In genomic region chr6:44172759-44173500, GRCh38 we compare ENCODE assay signal across 8 cellular contexts. TPM values are rescaled to one million over a fixed set of nuclear protein-coding genes. Genes with fewer than 3 reads are reported as not detected.
DNase-seq lines count a peak whose midpoint lies in the region; ATAC-seq and TF ChIP-seq lines count a peak whose summit lies in the region.

No MANE protein-coding gene starts in this region.

- H2BK120ac ChIP-seq in mesendoderm (ENCODE audit: low read depth, low read length), result no peak overlapping the region

- H3K9ac ChIP-seq in mesendoderm (ENCODE audit: low read length), result no peak overlapping the region

- H2AK5ac ChIP-seq in mesendoderm (ENCODE audit: low read length), result no peak overlapping the region

- H3K4me2 ChIP-seq in mesendoderm (ENCODE audit: low read length), result no peak overlapping the region

- no peak overlapping the region for H4K5ac ChIP-seq in mesendoderm (ENCODE audit: low read length)

- DNase-seq in AG04449 (ENCODE audit: low read depth, low spot score) (no peak), NCI-H82 (lab: John Stamatoyannopoulos, UW) (peak; percentile 93), mesendoderm (peak; percentile 69)
- peak; percentile 88 to 91 for DNase-seq in activated CD4-positive, alpha-beta T cell treated with anti-CD3 and anti-CD28 coated beads, Interleukin-2, amount 50 U/mL, for 48 hours
- peak; percentile 72 for DNase-seq in effector CD4-positive, alpha-beta T cell
- peak; percentile 48 to 55 for DNase-seq in stimulated activated CD8-positive, alpha-beta memory T cell treated with anti-CD3 and anti-CD28 coated beads, Interleukin-15, amount 100 ng/mL, for 48 hours (ENCODE audit: low read depth in 2 of 2)

- no peak overlapping the region for H3K27ac ChIP-seq in mesendoderm (ENCODE audit: low read depth, low read length)

- H3K79me1 ChIP-seq in mesendoderm (ENCODE audit: low read length), result no peaks in the 10 kb centered on the region

- no peak overlapping the region for H3K56ac ChIP-seq in mesendoderm (ENCODE audit: low read length)

- H4K8ac ChIP-seq in mesendoderm (ENCODE audit: low read depth, low read length), result no peak overlapping the region

- ATAC-seq in GM18502 (IDR thresholded peaks at IDR 0.05; ENCODE audit: poor library complexity, unreplicated experiment), result peak; percentile 72
- ATAC-seq in HG03354 (IDR thresholded peaks at IDR 0.05; ENCODE audit: poor library complexity, severe bottlenecking, unreplicated experiment), result peak; percentile 72

- no CpG with 5 or more reads among the region's 15 CpGs for WGBS in mesendoderm (ENCODE audit: extremely low coverage, insufficient coverage, low lambda C conversion rate)

- CTCF ChIA-PET in AG04449 (lab: Yijun Ruan, JAX), result interaction anchor here (0.6 to 3.4 kb wide), 53 partner anchors 8 to 197 kb away, joined by 3 to 49 read pairs (median 5); partner anchors contain the start of genes AARS2, CAPN11, HSP90AB1 and SLC35B2

- peak; percentile 81 for TF ChIP-seq CTCF in AG04449 (IDR thresholded peaks at IDR 0.05; ENCODE audit: insufficient read depth, low read length, missing control alignments)

- no peak overlapping the region for H3K18ac ChIP-seq in mesendoderm (ENCODE audit: low read length)

- no peak overlapping the region for H3K4ac ChIP-seq in mesendoderm (ENCODE audit: low read depth, low read length)

- H2BK5ac ChIP-seq in mesendoderm (ENCODE audit: low read length), result no peak overlapping the region

- H2BK15ac ChIP-seq in mesendoderm (replicated peaks; ENCODE audit: low read depth), result no peak overlapping the region

- H3K79me2 ChIP-seq in mesendoderm (ENCODE audit: control insufficient read depth, insufficient read depth, low read length), result no peaks in the 10 kb centered on the region

- H3K4me1 ChIP-seq in mesendoderm (ENCODE audit: control insufficient read depth, low read depth, low read length), result no peaks in the 10 kb centered on the region

- H3K4me3 ChIP-seq in AG04449 (ENCODE audit: low read depth, low read length) (no peak overlapping the region), mesendoderm (ENCODE audit: low read length) (no peak overlapping the region)

- H3K36me3 ChIP-seq in mesendoderm (ENCODE audit: control insufficient read depth, insufficient read depth, low read length), result no peaks in the 10 kb centered on the region

- POLR2A ChIA-PET in AG04449 (lab: Yijun Ruan, JAX), result interaction anchor here (1.0 to 1.8 kb wide), 3 partner anchors 64 to 84 kb away, joined by 3 to 6 read pairs (median 3); partner anchors contain the start of gene HSP90AB1

- H3K23ac ChIP-seq in mesendoderm (ENCODE audit: low read length), result no peak overlapping the region

- no peaks in the 10 kb centered on the region for H3K27me3 ChIP-seq in mesendoderm (ENCODE audit: insufficient read depth, low read length, poor library complexity)

RNA-seq across cellular contexts. Expression of gene CAPN11, which starts 14.3 kb away (rescaled TPM):
- polyA plus RNA-seq in mesendoderm (2013, experiment 1 of 2), result 0.18 TPM
- 0.22 TPM for polyA plus RNA-seq in mesendoderm (2013, experiment 2 of 2)

RNA-seq across cellular contexts. Expression of gene MYMX, which starts 43.8 kb away (rescaled TPM):
- polyA plus RNA-seq in mesendoderm (2013, experiment 1 of 2), result 0.97 TPM
- 0.98 TPM for polyA plus RNA-seq in mesendoderm (2013, experiment 2 of 2)

RNA-seq across cellular contexts. Expression of gene TMEM63B, which starts 45.6 kb away (rescaled TPM):
- 17.8 TPM for polyA plus RNA-seq in mesendoderm (2013, experiment 1 of 2)
- 17.9 TPM for polyA plus RNA-seq in mesendoderm (2013, experiment 2 of 2)

RNA-seq across cellular contexts. Expression of gene MRPL14, which starts 45.7 kb away (rescaled TPM):
- polyA plus RNA-seq in mesendoderm (2013, experiment 1 of 2), result 90.4 TPM
- polyA plus RNA-seq in mesendoderm (2013, experiment 2 of 2), result 90.0 TPM

RNA-seq across cellular contexts. Expression of gene SLC29A1, which starts 50.5 kb away (rescaled TPM):
- polyA plus RNA-seq in mesendoderm (2013, experiment 1 of 2), result 76.7 TPM
- polyA plus RNA-seq in mesendoderm (2013, experiment 2 of 2), result 79.0 TPM
